ENCODE assay signal across 1 cellular context in the genomic region with DNA sequence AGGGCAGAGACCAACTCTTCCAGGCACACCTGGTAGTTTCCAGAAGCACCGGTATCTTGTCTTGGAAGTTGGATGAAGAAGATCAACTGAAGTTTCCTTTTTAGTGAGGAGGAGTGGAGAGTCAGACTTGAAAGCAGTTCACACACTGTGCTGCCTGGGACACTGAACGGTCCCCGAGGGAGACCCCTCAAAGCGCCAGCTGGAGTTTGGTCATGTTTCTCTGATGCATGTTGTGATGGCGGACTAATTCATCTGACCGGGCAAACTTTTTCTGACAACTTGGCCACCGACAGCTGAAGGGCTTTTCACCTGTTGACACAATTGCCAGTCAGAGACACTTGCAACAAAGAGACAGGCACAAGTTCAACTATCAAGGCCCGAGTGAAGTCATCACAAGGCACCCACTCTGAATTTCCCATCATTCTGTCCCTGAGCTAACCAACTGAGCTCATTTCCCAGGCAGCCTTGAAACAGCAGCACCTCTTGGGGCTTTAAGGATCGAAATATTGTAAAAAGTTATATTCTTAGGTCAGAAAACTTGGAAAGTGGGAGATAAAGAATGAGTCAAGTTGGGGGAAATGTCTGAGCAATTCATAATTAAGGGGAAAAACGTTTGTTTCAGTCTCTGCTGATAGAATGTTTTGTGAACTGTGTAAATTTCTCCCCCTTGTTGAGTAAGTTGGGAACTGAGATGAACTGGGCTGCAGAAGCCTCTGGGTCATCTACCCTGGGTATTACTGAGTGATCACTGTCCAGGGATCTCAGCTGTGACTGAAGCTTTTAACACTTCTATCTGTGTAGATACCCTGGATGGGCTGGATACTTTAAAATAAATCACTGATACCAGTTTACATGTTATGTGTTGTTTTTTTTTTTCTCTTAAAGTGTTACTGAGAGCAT.
TF ChIP-seq lines count a peak whose summit lies in the region.

No MANE protein-coding gene starts in this region.

TF ChIP-seq in GM23338, 12 proteins besides CTCF, POLR2A, EP300 and RAD21 (continued from another document):
- TF ChIP-seq, protein P1, sequence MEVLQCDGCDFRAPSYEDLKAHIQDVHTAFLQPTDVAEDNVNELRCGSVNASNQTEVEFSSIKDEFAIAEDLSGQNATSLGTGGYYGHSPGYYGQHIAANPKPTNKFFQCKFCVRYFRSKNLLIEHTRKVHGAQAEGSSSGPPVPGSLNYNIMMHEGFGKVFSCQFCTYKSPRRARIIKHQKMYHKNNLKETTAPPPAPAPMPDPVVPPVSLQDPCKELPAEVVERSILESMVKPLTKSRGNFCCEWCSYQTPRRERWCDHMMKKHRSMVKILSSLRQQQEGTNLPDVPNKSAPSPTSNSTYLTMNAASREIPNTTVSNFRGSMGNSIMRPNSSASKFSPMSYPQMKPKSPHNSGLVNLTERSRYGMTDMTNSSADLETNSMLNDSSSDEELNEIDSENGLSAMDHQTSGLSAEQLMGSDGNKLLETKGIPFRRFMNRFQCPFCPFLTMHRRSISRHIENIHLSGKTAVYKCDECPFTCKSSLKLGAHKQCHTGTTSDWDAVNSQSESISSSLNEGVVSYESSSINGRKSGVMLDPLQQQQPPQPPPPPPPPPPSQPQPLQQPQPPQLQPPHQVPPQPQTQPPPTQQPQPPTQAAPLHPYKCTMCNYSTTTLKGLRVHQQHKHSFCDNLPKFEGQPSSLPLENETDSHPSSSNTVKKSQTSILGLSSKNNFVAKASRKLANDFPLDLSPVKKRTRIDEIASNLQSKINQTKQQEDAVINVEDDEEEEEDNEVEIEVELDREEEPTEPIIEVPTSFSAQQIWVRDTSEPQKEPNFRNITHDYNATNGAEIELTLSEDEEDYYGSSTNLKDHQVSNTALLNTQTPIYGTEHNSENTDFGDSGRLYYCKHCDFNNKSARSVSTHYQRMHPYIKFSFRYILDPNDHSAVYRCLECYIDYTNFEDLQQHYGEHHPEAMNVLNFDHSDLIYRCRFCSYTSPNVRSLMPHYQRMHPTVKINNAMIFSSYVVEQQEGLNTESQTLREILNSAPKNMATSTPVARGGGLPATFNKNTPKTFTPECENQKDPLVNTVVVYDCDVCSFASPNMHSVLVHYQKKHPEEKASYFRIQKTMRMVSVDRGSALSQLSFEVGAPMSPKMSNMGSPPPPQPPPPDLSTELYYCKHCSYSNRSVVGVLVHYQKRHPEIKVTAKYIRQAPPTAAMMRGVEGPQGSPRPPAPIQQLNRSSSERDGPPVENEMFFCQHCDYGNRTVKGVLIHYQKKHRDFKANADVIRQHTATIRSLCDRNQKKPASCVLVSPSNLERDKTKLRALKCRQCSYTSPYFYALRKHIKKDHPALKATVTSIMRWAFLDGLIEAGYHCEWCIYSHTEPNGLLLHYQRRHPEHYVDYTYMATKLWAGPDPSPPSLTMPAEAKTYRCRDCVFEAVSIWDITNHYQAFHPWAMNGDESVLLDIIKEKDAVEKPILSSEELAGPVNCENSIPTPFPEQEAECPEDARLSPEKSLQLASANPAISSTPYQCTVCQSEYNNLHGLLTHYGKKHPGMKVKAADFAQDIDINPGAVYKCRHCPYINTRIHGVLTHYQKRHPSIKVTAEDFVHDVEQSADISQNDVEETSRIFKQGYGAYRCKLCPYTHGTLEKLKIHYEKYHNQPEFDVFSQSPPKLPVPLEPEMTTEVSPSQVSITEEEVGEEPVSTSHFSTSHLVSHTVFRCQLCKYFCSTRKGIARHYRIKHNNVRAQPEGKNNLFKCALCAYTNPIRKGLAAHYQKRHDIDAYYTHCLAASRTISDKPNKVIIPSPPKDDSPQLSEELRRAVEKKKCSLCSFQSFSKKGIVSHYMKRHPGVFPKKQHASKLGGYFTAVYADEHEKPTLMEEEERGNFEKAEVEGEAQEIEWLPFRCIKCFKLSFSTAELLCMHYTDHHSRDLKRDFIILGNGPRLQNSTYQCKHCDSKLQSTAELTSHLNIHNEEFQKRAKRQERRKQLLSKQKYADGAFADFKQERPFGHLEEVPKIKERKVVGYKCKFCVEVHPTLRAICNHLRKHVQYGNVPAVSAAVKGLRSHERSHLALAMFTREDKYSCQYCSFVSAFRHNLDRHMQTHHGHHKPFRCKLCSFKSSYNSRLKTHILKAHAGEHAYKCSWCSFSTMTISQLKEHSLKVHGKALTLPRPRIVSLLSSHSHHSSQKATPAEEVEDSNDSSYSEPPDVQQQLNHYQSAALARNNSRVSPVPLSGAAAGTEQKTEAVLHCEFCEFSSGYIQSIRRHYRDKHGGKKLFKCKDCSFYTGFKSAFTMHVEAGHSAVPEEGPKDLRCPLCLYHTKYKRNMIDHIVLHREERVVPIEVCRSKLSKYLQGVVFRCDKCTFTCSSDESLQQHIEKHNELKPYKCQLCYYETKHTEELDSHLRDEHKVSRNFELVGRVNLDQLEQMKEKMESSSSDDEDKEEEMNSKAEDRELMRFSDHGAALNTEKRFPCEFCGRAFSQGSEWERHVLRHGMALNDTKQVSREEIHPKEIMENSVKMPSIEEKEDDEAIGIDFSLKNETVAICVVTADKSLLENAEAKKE (CRISPR knock-in tag; IDR thresholded peaks at IDR 0.05), result no peak
- TF ChIP-seq NANOG (IDR thresholded peaks at IDR 0.05; ENCODE audit: borderline replicate concordance) (no peak), CREB1 (CRISPR knock-in tag; IDR thresholded peaks at IDR 0.05; ENCODE audit: low read depth) (no peak), STAT1 (IDR thresholded peaks at IDR 0.05; ENCODE audit: unreplicated experiment) (no peak), ZNF114 (CRISPR knock-in tag; IDR thresholded peaks at IDR 0.05) (no peak)
- TF ChIP-seq, protein P2, sequence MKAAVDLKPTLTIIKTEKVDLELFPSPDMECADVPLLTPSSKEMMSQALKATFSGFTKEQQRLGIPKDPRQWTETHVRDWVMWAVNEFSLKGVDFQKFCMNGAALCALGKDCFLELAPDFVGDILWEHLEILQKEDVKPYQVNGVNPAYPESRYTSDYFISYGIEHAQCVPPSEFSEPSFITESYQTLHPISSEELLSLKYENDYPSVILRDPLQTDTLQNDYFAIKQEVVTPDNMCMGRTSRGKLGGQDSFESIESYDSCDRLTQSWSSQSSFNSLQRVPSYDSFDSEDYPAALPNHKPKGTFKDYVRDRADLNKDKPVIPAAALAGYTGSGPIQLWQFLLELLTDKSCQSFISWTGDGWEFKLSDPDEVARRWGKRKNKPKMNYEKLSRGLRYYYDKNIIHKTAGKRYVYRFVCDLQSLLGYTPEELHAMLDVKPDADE (IDR thresholded peaks at IDR 0.05), result no peak
